ENCODE assay signal across 1 cellular context in genomic region chr12:68673788-68674187, GRCh38.
TF ChIP-seq lines count a peak whose summit lies in the region.

No MANE protein-coding gene starts in this region.

TF ChIP-seq in K562, 482 proteins besides CTCF, POLR2A, EP300 and RAD21 (continued from another document):
- TF ChIP-seq HINFP (tag; conservative IDR thresholded peaks at IDR 0.05; ENCODE audit: low read depth) (no peak), HMBOX1 (IDR thresholded peaks at IDR 0.05) (0 out of 2 replicates have a peak, but pooled peaks have one; percentile 14), ETV1 (tag; conservative IDR thresholded peaks at IDR 0.05; ENCODE audit: low read depth) (0 out of 2 replicates have a peak, but pooled peaks have one; percentile 41), BRF2 (IDR thresholded peaks at IDR 0.05; ENCODE audit: borderline replicate concordance, insufficient read depth, insufficient read length) (no peak), MED1 (CRISPR knock-in tag; IDR thresholded peaks at IDR 0.05; ENCODE audit: borderline replicate concordance) (no peak), SMARCE1 (IDR thresholded peaks at IDR 0.05) (0 out of 2 replicates have a peak, but pooled peaks have one; percentile 14), NR2C1 (IDR thresholded peaks at IDR 0.05) (no peak), NR2C1 (tag; IDR thresholded peaks at IDR 0.05) (peak; percentile 40; the same call in 1 of the 2 replicates), ARID1B (IDR thresholded peaks at IDR 0.05) (peak; percentile 37; the same call in 1 of the 2 replicates), SMARCA4 (IDR thresholded peaks at IDR 0.05) (peak; percentile 46; the same call in 1 of the 2 replicates)
TF ChIP-seq in K562: peak in this region for 8.
